23 cellular contexts compared by ENCODE assay signal in genomic region chr2:5449867-5450266, GRCh38.
A peak's percentile ranks its signal among the peaks of the same experiment; 100 is the strongest.
DNase-seq lines count a peak whose midpoint lies in the region; FAIRE-seq and TF ChIP-seq lines count a peak whose summit lies in the region.
"Had no signal": no experiment of that assay in that cellular context is flagged by ENCODE, and none has a peak within 500 bp of the region (broad histone marks: within the 10 kb centered on the region; RNA-seq: fewer than 3 reads in every experiment).

No MANE protein-coding gene starts in this region.

- no peaks in the 10 kb centered on the region for H3K36me3 Mint-ChIP-seq in progenitor cell of endocrine pancreas (ENCODE audit: insufficient read depth)
- H3K36me3 Mint-ChIP-seq: CD14-positive monocyte; CD4-positive, alpha-beta memory T cell; CD4-positive, CD25-positive, alpha-beta regulatory T cell; CD8-positive, alpha-beta memory T cell had no signal

- no peak for TF ChIP-seq POLR2A in GM12892 (IDR thresholded peaks at IDR 0.05; ENCODE audit: low read depth, low read length)

- FAIRE-seq in TTC549 (lab: Jason Lieb, UNC), result peak; percentile 97
- peak; percentile 96 for FAIRE-seq in colon (lab: Jason Lieb, UNC)
- no peak for FAIRE-seq in GM12892 (lab: Jason Lieb, UNC)
- FAIRE-seq: GM12878, GM19239 had no signal

- H3K27me3 Mint-ChIP-seq in progenitor cell of endocrine pancreas, result peaks cover 5% of the 10 kb centered on the region
- H3K27me3 Mint-ChIP-seq: CD4-positive, alpha-beta memory T cell; CD4-positive, CD25-positive, alpha-beta regulatory T cell had no signal

- H3K4me3 Mint-ChIP-seq in progenitor cell of endocrine pancreas (ENCODE audit: low read depth), result no peak overlapping the region
- H3K4me3 Mint-ChIP-seq: CD14-positive monocyte; CD4-positive, alpha-beta memory T cell; CD8-positive, alpha-beta memory T cell had no signal

- H3K27ac Mint-ChIP-seq in progenitor cell of endocrine pancreas, result no peak overlapping the region
- H3K27ac Mint-ChIP-seq: CD14-positive monocyte; CD4-positive, alpha-beta memory T cell; CD4-positive, CD25-positive, alpha-beta regulatory T cell; CD8-positive, alpha-beta memory T cell had no signal

- no peaks in the 10 kb centered on the region for H3K9me3 Mint-ChIP-seq in progenitor cell of endocrine pancreas (ENCODE audit: low read depth)

- H3K4me1 Mint-ChIP-seq in progenitor cell of endocrine pancreas (ENCODE audit: low read depth), result peaks cover 4% of the 10 kb centered on the region
- H3K4me1 Mint-ChIP-seq: CD14-positive monocyte; CD4-positive, alpha-beta memory T cell; CD4-positive, CD25-positive, alpha-beta regulatory T cell; CD8-positive, alpha-beta memory T cell had no signal

- DNase-seq in SKM-1 treated with dmso at 0.1 percent for 144 hours (lab: John Stamatoyannopoulos, UW; ENCODE audit: unreplicated experiment), result no peak
- DNase-seq in progenitor cell of endocrine pancreas (ENCODE audit: low spot score, unreplicated experiment), result no peak
- no peak for DNase-seq in GM12892 (ENCODE audit: insufficient read length)
- DNase-seq: 8988T; ACHN; BE2C; C1 segment of cervical spinal cord; CD4-positive, alpha-beta memory T cell; CD4-positive, CD25-positive, alpha-beta regulatory T cell; CD8-positive, alpha-beta memory T cell; COR-L47; DMS 273 treated with DMSO at 0.1 percent for 48 hours; DMS153; DMS53; DMS79; DND-41; EL; GDM1 had no signal

- no peak for TF ChIP-seq CTCF in progenitor cell of endocrine pancreas (IDR thresholded peaks at IDR 0.05; ENCODE audit: unreplicated experiment)
